ENCODE assay signal across 18 cellular contexts in genomic region chr1:205772607-205773032, GRCh38. TPM values are rescaled to one million over a fixed set of nuclear protein-coding genes. Genes with fewer than 3 reads are reported as not detected.
DNase-seq lines count a peak whose midpoint lies in the region; ATAC-seq and TF ChIP-seq lines count a peak whose summit lies in the region.
"Had no signal": no experiment of that assay in that cellular context is flagged by ENCODE, and none has a peak within 500 bp of the region (broad histone marks: within the 10 kb centered on the region; RNA-seq: fewer than 3 reads in every experiment).

No MANE protein-coding gene starts in this region.

- WGBS in psoas muscle, 3 donors = 87 to 93% (median 92%) methylated on average over 2 of the region's 2 CpGs

- H3K4me3 Mint-ChIP-seq in activated T-cell treated with anti-CD3 and anti-CD28 coated beads, Interleukin-2, amount 50 U/mL, for 24 hours = peak overlapping the region; percentile 88
- H3K4me3 Mint-ChIP-seq in activated naive CD4-positive, alpha-beta T cell treated with anti-CD3 and anti-CD28 coated beads, Interleukin-2, amount 50 U/mL, for 24 hours = peak overlapping the region; percentile 94
- peak overlapping the region; percentile 96 to 97 for H3K4me3 Mint-ChIP-seq in stimulated activated naive B cell treated with anti-CD40 and anti-IgM and Interleukin-4, amounts not matched to agents 10 μg/mL and 1 μg/mL and 100 μg/mL, for 72 hours

- no peak overlapping the region for H3K4me3 ChIP-seq in psoas muscle
- H3K4me3 ChIP-seq: HAP-1, PC-9, right atrium auricular region, uterus had no signal

- H3K4me1 ChIP-seq in psoas muscle = peaks cover 15% of the 10 kb centered on the region
- H3K4me1 ChIP-seq: HAP-1, uterus had no signal

- intact Hi-C loops in psoas muscle (cut with DNase I) = no loop called here

- H3K9me3 Mint-ChIP-seq in activated T-cell treated with anti-CD3 and anti-CD28 coated beads, Interleukin-2, amount 50 U/mL, for 24 hours = no peaks in the 10 kb centered on the region
- H3K9me3 Mint-ChIP-seq in activated naive CD4-positive, alpha-beta T cell treated with anti-CD3 and anti-CD28 coated beads, Interleukin-2, amount 50 U/mL, for 24 hours = no peaks in the 10 kb centered on the region
- no peaks in the 10 kb centered on the region for H3K9me3 Mint-ChIP-seq in stimulated activated naive B cell treated with anti-CD40 and anti-IgM and Interleukin-4, amounts not matched to agents 10 μg/mL and 1 μg/mL and 100 μg/mL, for 72 hours

- H3K27me3 Mint-ChIP-seq in activated T-cell treated with anti-CD3 and anti-CD28 coated beads, Interleukin-2, amount 50 U/mL, for 24 hours = no peaks in the 10 kb centered on the region
- no peaks in the 10 kb centered on the region for H3K27me3 Mint-ChIP-seq in activated naive CD4-positive, alpha-beta T cell treated with anti-CD3 and anti-CD28 coated beads, Interleukin-2, amount 50 U/mL, for 24 hours
- H3K27me3 Mint-ChIP-seq in stimulated activated naive B cell treated with anti-CD40 and anti-IgM and Interleukin-4, amounts not matched to agents 10 μg/mL and 1 μg/mL and 100 μg/mL, for 72 hours = no peaks in the 10 kb centered on the region

- H3K27ac ChIP-seq in psoas muscle = no peak overlapping the region
- H3K27ac ChIP-seq: PC-9, right atrium auricular region, uterus had no signal

- TF ChIP-seq CTCF in psoas muscle (IDR thresholded peaks at IDR 0.05) = no peak

- peaks cover 49% of the 10 kb centered on the region for H3K4me1 Mint-ChIP-seq in activated T-cell treated with anti-CD3 and anti-CD28 coated beads, Interleukin-2, amount 50 U/mL, for 24 hours (ENCODE audit: low read depth)
- peaks cover 58% of the 10 kb centered on the region for H3K4me1 Mint-ChIP-seq in activated naive CD4-positive, alpha-beta T cell treated with anti-CD3 and anti-CD28 coated beads, Interleukin-2, amount 50 U/mL, for 24 hours
- peaks cover 23 to 56% of the 10 kb centered on the region in 2 donors for H3K4me1 Mint-ChIP-seq in stimulated activated naive B cell treated with anti-CD40 and anti-IgM and Interleukin-4, amounts not matched to agents 10 μg/mL and 1 μg/mL and 100 μg/mL, for 72 hours

- H3K27me3 ChIP-seq in psoas muscle (ENCODE audit: insufficient read depth in 3 of 3, low read length in 2 of 3) = no peaks in the 10 kb centered on the region
- H3K27me3 ChIP-seq: right atrium auricular region, uterus had no signal

- peaks cover 0 to 25% of the 10 kb centered on the region in 2 donors for H3K36me3 ChIP-seq in psoas muscle (ENCODE audit: insufficient read depth in 1 of 2, low read depth in 1 of 2)
- H3K36me3 ChIP-seq: uterus had no signal

- no peaks in the 10 kb centered on the region for H3K9me3 ChIP-seq in psoas muscle
- H3K9me3 ChIP-seq: HAP-1, right atrium auricular region, uterus had no signal

- no peak for DNase-seq in activated T-cell treated with anti-CD3 and anti-CD28 coated beads, Interleukin-2, amount 50 U/mL, for 24 hours
- DNase-seq in activated T-cell treated with anti-CD3 and anti-CD28 coated beads for 4 hours (no peak), iPS-NIHi11 (ENCODE audit: low spot score) (no peak), psoas muscle (no peak)
- DNase-seq in stimulated activated naive B cell treated with anti-CD40 and anti-IgM and Interleukin-4, amounts not matched to agents 10 μg/mL and 1 μg/mL and 100 μg/mL, for 72 hours = peak; percentile 32
- DNase-seq: activated effector memory CD4-positive, alpha-beta T cell treated with Interleukin-2 at 50 U/mL for 16 hours; effector CD8-positive, alpha-beta T cell; NCI-H2029; NCI-H524 treated with DMSO at 0.1 percent for 48 hours; nephron progenitor cell; PC-9; stimulated activated CD4-positive, alpha-beta T cell treated with anti-CD3 and anti-CD28 coated beads, Interleukin-1b, Interleukin-23, amount 100 ng/mL, for 48 hours; uterus had no signal

- ATAC-seq in HG02610 (IDR thresholded peaks at IDR 0.05; ENCODE audit: unreplicated experiment) (peak; percentile 40), psoas muscle (no peak), GM19035 (IDR thresholded peaks at IDR 0.05; ENCODE audit: unreplicated experiment) (no peak)
- peak; percentile 63 to 76 for ATAC-seq in stimulated activated naive B cell treated with anti-CD40 and anti-IgM and Interleukin-4, amounts not matched to agents 10 μg/mL and 1 μg/mL and 100 μg/mL, for 72 hours (replicated peaks)

- peak overlapping the region; percentile 66 for H3K27ac Mint-ChIP-seq in activated T-cell treated with anti-CD3 and anti-CD28 coated beads, Interleukin-2, amount 50 U/mL, for 24 hours
- peak overlapping the region; percentile 80 for H3K27ac Mint-ChIP-seq in activated naive CD4-positive, alpha-beta T cell treated with anti-CD3 and anti-CD28 coated beads, Interleukin-2, amount 50 U/mL, for 24 hours
- peak overlapping the region; percentile 20 for H3K27ac Mint-ChIP-seq in stimulated activated naive B cell treated with anti-CD40 and anti-IgM and Interleukin-4, amounts not matched to agents 10 μg/mL and 1 μg/mL and 100 μg/mL, for 72 hours
- H3K27ac Mint-ChIP-seq: nephron progenitor cell had no signal

- peaks cover 48% of the 10 kb centered on the region for H3K36me3 Mint-ChIP-seq in activated T-cell treated with anti-CD3 and anti-CD28 coated beads, Interleukin-2, amount 50 U/mL, for 24 hours (ENCODE audit: low read depth)
- peaks cover 12% of the 10 kb centered on the region for H3K36me3 Mint-ChIP-seq in activated naive CD4-positive, alpha-beta T cell treated with anti-CD3 and anti-CD28 coated beads, Interleukin-2, amount 50 U/mL, for 24 hours
- peaks cover 26 to 44% of the 10 kb centered on the region in 2 donors for H3K36me3 Mint-ChIP-seq in stimulated activated naive B cell treated with anti-CD40 and anti-IgM and Interleukin-4, amounts not matched to agents 10 μg/mL and 1 μg/mL and 100 μg/mL, for 72 hours

RNA-seq across cellular contexts. Expression of gene RAB29, which starts 2.7 kb away (rescaled TPM):
- total RNA-seq in psoas muscle = 1 to 10 TPM; 5.9 to 8.3 (median 6.4) TPM
- 10 to 100 TPM in 1 of 3 donors, 1 to 10 TPM in 2; 5.3 to 20.5 (median 5.5) TPM for polyA plus RNA-seq in psoas muscle

RNA-seq across cellular contexts. Expression of gene NUCKS1, which starts 22.6 kb away (rescaled TPM):
- total RNA-seq in psoas muscle = 100 to 1,000 TPM; 140 to 174 (median 151) TPM
- polyA plus RNA-seq in psoas muscle = 10 to 100 TPM; 28.3 to 53.2 (median 35.3) TPM

RNA-seq across cellular contexts. Expression of gene SLC41A1, which starts 40.4 kb away (rescaled TPM):
- 10 to 100 TPM; 54.1 to 87.7 (median 67.4) TPM for total RNA-seq in psoas muscle
- polyA plus RNA-seq in psoas muscle = 10 to 100 TPM; 19.8 to 42.9 (median 25.7) TPM

Comparison
In these comparisons a context has a peak if more than half of its experiments do, and no peak if none do; other contexts are left out.
1. H3K27ac Mint-ChIP-seq: peak in every context shown above with its lines; median percentile 80 in activated naive CD4-positive, alpha-beta T cell treated with anti-CD3 and anti-CD28 coated beads, Interleukin-2, amount 50 U/mL, for 24 hours; 66 in activated T-cell treated with anti-CD3 and anti-CD28 coated beads, Interleukin-2, amount 50 U/mL, for 24 hours; 20 in stimulated activated naive B cell treated with anti-CD40 and anti-IgM and Interleukin-4, amounts not matched to agents 10 μg/mL and 1 μg/mL and 100 μg/mL, for 72 hours.
2. ATAC-seq: peak in HG02610 (single experiment) and stimulated activated naive B cell treated with anti-CD40 and anti-IgM and Interleukin-4, amounts not matched to agents 10 μg/mL and 1 μg/mL and 100 μg/mL, for 72 hours (2 of 2); none in psoas muscle (0 of 4) and GM19035 (single experiment).
3. Peak in every context shown above with its lines, with median percentiles within 50 percentile points of each other: H3K4me3 Mint-ChIP-seq.